Comparison of ENCODE assay signal across 8 cellular contexts in the genomic region with DNA sequence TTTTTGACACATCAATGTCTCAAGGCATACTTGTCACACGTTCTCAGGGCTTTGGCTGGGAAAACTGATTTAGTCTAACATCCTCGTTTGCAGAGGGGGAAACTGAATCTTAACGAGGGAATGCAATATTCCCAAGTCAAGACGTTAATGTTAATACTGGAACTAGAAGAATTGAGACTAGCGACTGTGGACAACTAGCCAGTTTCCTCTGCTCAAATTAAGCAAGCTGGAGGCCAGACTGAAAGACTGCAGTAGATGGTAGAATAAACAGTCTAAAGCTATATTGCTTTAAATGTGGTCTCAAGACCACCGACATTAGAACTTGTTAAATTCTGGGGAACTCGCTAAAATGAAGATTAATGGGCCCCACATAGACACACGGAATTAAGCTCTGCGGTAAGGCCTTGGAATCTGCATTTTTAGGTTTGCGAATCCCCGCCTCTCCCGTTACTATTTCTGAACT. TPM values are rescaled to one million over a fixed set of nuclear protein-coding genes. Genes with fewer than 3 reads are reported as not detected.
DNase-seq lines count a peak whose midpoint lies in the region; ATAC-seq, FAIRE-seq and TF ChIP-seq lines count a peak whose summit lies in the region.

No MANE protein-coding gene starts in this region.

- peak; percentile 3 for ATAC-seq in HG03196 (IDR thresholded peaks at IDR 0.05; ENCODE audit: unreplicated experiment)
- ATAC-seq in left lobe of liver = peak; percentile 12

- H3K27ac Mint-ChIP-seq in astrocyte (ENCODE audit: unreplicated experiment) = peak overlapping the region; percentile 5

- peaks cover 14% of the 10 kb centered on the region for H3K4me1 ChIP-seq in astrocyte (ENCODE audit: insufficient read depth, low read length)
- peaks cover 0 to 10% of the 10 kb centered on the region in 2 donors for H3K4me1 ChIP-seq in thyroid gland

- peak overlapping the region; percentile 97 for H3K4me3 Mint-ChIP-seq in astrocyte (ENCODE audit: unreplicated experiment)

- peak overlapping the region; percentile 92 for H2AFZ ChIP-seq in astrocyte (ENCODE audit: low read depth, low read length)

- peak overlapping the region; percentile 88 for H3K4me2 ChIP-seq in astrocyte (ENCODE audit: low read length)

- peaks cover 5% of the 10 kb centered on the region for H3K36me3 Mint-ChIP-seq in astrocyte (ENCODE audit: low read depth, unreplicated experiment)

- TF ChIP-seq CTCF in astrocyte (IDR thresholded peaks at IDR 0.05; ENCODE audit: insufficient read depth, low read depth, low read length) (no peak), thyroid gland (IDR thresholded peaks at IDR 0.05) (no peak)

- WGBS in thyroid gland, 2 donors = 1 to 5% methylated on average over 12 of the region's 12 CpGs

- H3K36me3 ChIP-seq in astrocyte (ENCODE audit: insufficient read depth, low read length) (peaks cover 14% of the 10 kb centered on the region), thyroid gland (peaks cover 5 to 9% of the 10 kb centered on the region in 2 donors)

- peak overlapping the region; percentile 94 for H3K4me3 ChIP-seq in astrocyte (ENCODE audit: insufficient read depth, low read depth, low read length)
- H3K4me3 ChIP-seq in thyroid gland (replicated peaks in 1 of 3) = peak overlapping the region; percentile 78 to 86 (median 80)

- FAIRE-seq in astrocyte (lab: Jason Lieb, UNC) = no peak

- H3K27me3 ChIP-seq in astrocyte (ENCODE audit: insufficient read depth, low read length) (no peaks in the 10 kb centered on the region), thyroid gland (no peaks in the 10 kb centered on the region)

- peaks cover 3% of the 10 kb centered on the region for H3K4me1 Mint-ChIP-seq in astrocyte (ENCODE audit: low read depth, unreplicated experiment)

- H4K20me1 ChIP-seq in astrocyte (ENCODE audit: insufficient read depth, low read length) = peaks cover 7% of the 10 kb centered on the region

- H3K27me3 Mint-ChIP-seq in astrocyte (ENCODE audit: low read depth, unreplicated experiment) = no peaks in the 10 kb centered on the region

- DNase-seq in DMS153 treated with DMSO at 0.1 percent for 48 hours (lab: John Stamatoyannopoulos, UW; ENCODE audit: unreplicated experiment) = peak; percentile 49
- no peak for DNase-seq in DMS153 (lab: John Stamatoyannopoulos, UW)
- DNase-seq in astrocyte (ENCODE audit: low read depth) = no peak
- no peak for DNase-seq in left lobe of liver (ENCODE audit: low spot score)
- no peak for DNase-seq in thyroid gland
- no peak for DNase-seq in UCSD-AML1 (lab: John Stamatoyannopoulos, UW; ENCODE audit: unreplicated experiment)
- DNase-seq in activated CD4-positive, CD25-positive, alpha-beta regulatory T cell (lab: John Stamatoyannopoulos, UW) = no peak

- no peaks in the 10 kb centered on the region for H3K9me3 Mint-ChIP-seq in astrocyte (ENCODE audit: unreplicated experiment)

- intact Hi-C loops in thyroid gland (cut with DNase I) = no loop called here

- peak overlapping the region; percentile 88 for H3K27ac ChIP-seq in astrocyte (ENCODE audit: low read depth, low read length)
- peak overlapping the region; percentile 82 to 91 (median 83) for H3K27ac ChIP-seq in thyroid gland

- peak overlapping the region; percentile 92 for H3K9ac ChIP-seq in astrocyte (ENCODE audit: low read length)

- no peak for TF ChIP-seq POLR2A in thyroid gland (IDR thresholded peaks at IDR 0.05)

- H3K9me3 ChIP-seq in astrocyte (ENCODE audit: insufficient read depth, low read depth, low read length) (no peaks in the 10 kb centered on the region), thyroid gland (no peaks in the 10 kb centered on the region)

- peaks cover 39% of the 10 kb centered on the region for H3K79me2 ChIP-seq in astrocyte (ENCODE audit: insufficient read depth, low read length)

RNA-seq across cellular contexts. Expression of a gene that starts 0.6 kb away (rescaled TPM):
- total RNA-seq in astrocyte = 38.2 and 41.4 TPM in 2 replicates
- 17.2 TPM for total RNA-seq in left lobe of liver
- total RNA-seq in thyroid gland = 10 to 100 TPM; 23.1 to 33.8 (median 32.2) TPM

RNA-seq across cellular contexts. Expression of a gene that starts 49.8 kb away (rescaled TPM):
- 18.4 and 22.1 TPM in 2 replicates for total RNA-seq in astrocyte
- total RNA-seq in left lobe of liver = 2.2 TPM
- 10 to 100 TPM; 11.3 to 25.4 (median 18.7) TPM for total RNA-seq in thyroid gland
